ENCODE assay signal across 10 cellular contexts in genomic region chr1:65174585-65174984, GRCh38. TPM values are rescaled to one million over a fixed set of nuclear protein-coding genes. Genes with fewer than 3 reads are reported as not detected.
DNase-seq lines count a peak whose midpoint lies in the region; ATAC-seq and TF ChIP-seq lines count a peak whose summit lies in the region.
"Had no signal": no experiment of that assay in that cellular context is flagged by ENCODE, and none has a peak within 500 bp of the region (broad histone marks: within the 10 kb centered on the region; RNA-seq: fewer than 3 reads in every experiment).

No MANE protein-coding gene starts in this region.

- DNase-seq in DMS79 treated with DMSO at 0.1 percent for 48 hours (lab: John Stamatoyannopoulos, UW): peak; percentile 15
- DNase-seq in DMS79 (lab: John Stamatoyannopoulos, UW): no peak
- DNase-seq in RWPE1 (ENCODE audit: low spot score): peak; percentile 86
- peak; percentile 96 for DNase-seq in glomerular visceral epithelial cell (ENCODE audit: extremely low spot score)
- DNase-seq in thyroid gland: peak; percentile 29 to 48
- DNase-seq in activated CD4-positive, CD25-positive, alpha-beta regulatory T cell (lab: John Stamatoyannopoulos, UW): no peak

- H3K36me3 Mint-ChIP-seq in stimulated activated memory B cell treated with anti-CD40 and anti-IgM and Interleukin-4, amounts not matched to agents 10 μg/mL and 1 μg/mL and 100 μg/mL, for 72 hours: no peaks in the 10 kb centered on the region

- TF ChIP-seq CTCF in RWPE1 (conservative IDR thresholded peaks at IDR 0.05; ENCODE audit: low read depth): no peak
- no peak for TF ChIP-seq CTCF in thyroid gland (IDR thresholded peaks at IDR 0.05)

- H3K4me1 ChIP-seq in thyroid gland: no peaks in the 10 kb centered on the region
- H3K4me1 ChIP-seq: parathyroid adenoma had no signal

- no peak overlapping the region for H3K4me3 Mint-ChIP-seq in stimulated activated memory B cell treated with anti-CD40 and anti-IgM and Interleukin-4, amounts not matched to agents 10 μg/mL and 1 μg/mL and 100 μg/mL, for 72 hours

- H3K9me3 Mint-ChIP-seq in stimulated activated memory B cell treated with anti-CD40 and anti-IgM and Interleukin-4, amounts not matched to agents 10 μg/mL and 1 μg/mL and 100 μg/mL, for 72 hours: no peaks in the 10 kb centered on the region

- H3K4me1 Mint-ChIP-seq in stimulated activated memory B cell treated with anti-CD40 and anti-IgM and Interleukin-4, amounts not matched to agents 10 μg/mL and 1 μg/mL and 100 μg/mL, for 72 hours: no peaks in the 10 kb centered on the region

- intact Hi-C loops in thyroid gland (cut with DNase I): no loop called here

- no peaks in the 10 kb centered on the region for H3K27me3 ChIP-seq in thyroid gland

- TF ChIP-seq POLR2A in thyroid gland (IDR thresholded peaks at IDR 0.05): no peak

- WGBS in thyroid gland, 2 donors: 28 to 29% methylated on average over 3 of the region's 3 CpGs

- POLR2A ChIA-PET in RWPE1 (lab: Yijun Ruan, JAX; ENCODE audit: low non-redundant PET): interaction anchor here (1.1 kb wide), 1 partner anchor 16 kb away, joined by 3 read pairs; no protein-coding TSS in a partner anchor

- CTCF ChIA-PET in RWPE1 (lab: Yijun Ruan, JAX): interaction anchor here (1.0 kb wide), 1 partner anchor 35 kb away, joined by 3 read pairs; no protein-coding TSS in a partner anchor

- no peaks in the 10 kb centered on the region for H3K9me3 ChIP-seq in thyroid gland

- no peak overlapping the region for H3K27ac Mint-ChIP-seq in stimulated activated memory B cell treated with anti-CD40 and anti-IgM and Interleukin-4, amounts not matched to agents 10 μg/mL and 1 μg/mL and 100 μg/mL, for 72 hours

- peak; percentile 89 for ATAC-seq in HG03066 (IDR thresholded peaks at IDR 0.05; ENCODE audit: low read depth, unreplicated experiment)
- no peak for ATAC-seq in stimulated activated memory B cell treated with anti-CD40 and anti-IgM and Interleukin-4, amounts not matched to agents 10 μg/mL and 1 μg/mL and 100 μg/mL, for 72 hours

- H3K27me3 Mint-ChIP-seq in stimulated activated memory B cell treated with anti-CD40 and anti-IgM and Interleukin-4, amounts not matched to agents 10 μg/mL and 1 μg/mL and 100 μg/mL, for 72 hours: no peaks in the 10 kb centered on the region

- H3K27ac ChIP-seq in RWPE1 (no peak overlapping the region; the same call in 1 of the 2 replicates), thyroid gland (no peak overlapping the region)
- H3K27ac ChIP-seq: 22Rv1, parathyroid adenoma had no signal

- no peaks in the 10 kb centered on the region for H3K36me3 ChIP-seq in thyroid gland

- H3K4me3 ChIP-seq in thyroid gland (replicated peaks in 1 of 3): no peak overlapping the region

RNA-seq across cellular contexts. Expression of gene AK4, which starts 26.6 kb away (rescaled TPM):
- total RNA-seq in thyroid gland: 10 to 100 TPM in 2 of 4 donors, 1 to 10 TPM in 2; 7.8 to 13.9 (median 9.8) TPM

Comparison
In these comparisons a context has a peak if more than half of its experiments do, and no peak if none do; other contexts are left out.
1. DNase-seq: peak in DMS79 treated with DMSO at 0.1 percent for 48 hours (single experiment), RWPE1 (single experiment), glomerular visceral epithelial cell (single experiment) and thyroid gland (2 of 2); none in DMS79 (single experiment) and activated CD4-positive, CD25-positive, alpha-beta regulatory T cell (0 of 4).